ENCODE assay signal across 22 cellular contexts in the genomic region with DNA sequence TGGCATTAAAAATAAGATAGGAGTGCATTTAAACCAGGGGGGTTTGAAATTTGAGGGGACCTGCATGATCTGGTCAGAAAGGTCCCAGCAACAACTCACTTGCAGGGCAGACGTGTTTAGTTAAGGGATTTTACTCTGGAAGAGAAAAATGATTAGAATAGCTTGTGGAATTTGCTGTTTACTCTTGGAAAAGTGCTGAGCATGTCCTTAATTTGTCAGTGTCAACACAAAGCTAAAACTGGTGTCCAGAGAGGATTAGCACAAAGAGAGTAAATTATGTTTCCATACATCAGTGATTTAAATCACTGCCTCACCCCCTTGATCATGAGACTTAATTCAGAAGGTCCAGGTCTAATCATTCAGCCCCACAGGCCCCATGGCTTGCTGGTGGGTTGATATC.
"Had no signal": no experiment of that assay in that cellular context is flagged by ENCODE, and none has a peak within 500 bp of the region (broad histone marks: within the 10 kb centered on the region; RNA-seq: fewer than 3 reads in every experiment).

No MANE protein-coding gene starts in this region.

- H3K9me3 Mint-ChIP-seq: natural killer cell; stimulated activated naive B cell treated with anti-CD40 and anti-IgM and Interleukin-4, amounts not matched to agents 10 μg/mL and 1 μg/mL and 100 μg/mL, for 72 hours had no signal

- H3K36me3 ChIP-seq: heart left ventricle, left lung, lower lobe of right lung, pancreas, stomach, tibial artery, upper lobe of right lung had no signal

- H3K9me3 ChIP-seq: heart left ventricle, left lung, lower lobe of right lung, pancreas, psoas muscle, stomach, testis, tibial artery, upper lobe of right lung had no signal

- H3K27ac Mint-ChIP-seq: immature natural killer cell; naive B cell; natural killer cell; stimulated activated naive B cell treated with anti-CD40 and anti-IgM and Interleukin-4, amounts not matched to agents 10 μg/mL and 1 μg/mL and 100 μg/mL, for 72 hours had no signal

- H3K27me3 ChIP-seq: heart left ventricle, left lung, pancreas, stomach, testis, tibial artery, upper lobe of right lung had no signal

- H3K27ac ChIP-seq: heart left ventricle, left lung, lower lobe of right lung, pancreas, psoas muscle, skin epidermis, stomach, testis, tibial artery, upper lobe of right lung had no signal

- H3K36me3 Mint-ChIP-seq: immature natural killer cell; naive B cell; natural killer cell; stimulated activated naive B cell treated with anti-CD40 and anti-IgM and Interleukin-4, amounts not matched to agents 10 μg/mL and 1 μg/mL and 100 μg/mL, for 72 hours had no signal

- DNase-seq: heart left ventricle; immature natural killer cell; kidney; left colon; left lung; lower lobe of right lung; mammary epithelial cell; mesenchymal stem cell; naive B cell; natural killer cell; pancreas; psoas muscle; stimulated activated CD4-positive, alpha-beta T cell treated with anti-CD3 and anti-CD28 coated beads, Interleukin-12 subunit alpha, Interleukin-12 subunit beta, amount 100 ng/mL, for 4 hours; stimulated activated CD4-positive, alpha-beta T cell treated with anti-CD3 and anti-CD28 coated beads, Interleukin-2, amount 100 ng/mL, for 24 hours; stimulated activated CD4-positive, alpha-beta T cell treated with anti-CD3 and anti-CD28 coated beads, Interleukin-4, amount 100 ng/mL, for 1 hour; stimulated activated naive B cell treated with anti-CD40 and anti-IgM and Interleukin-4, amounts not matched to agents 10 μg/mL and 1 μg/mL and 100 μg/mL, for 72 hours; stomach; testis; tibial artery; trophoblast cell; upper lobe of right lung had no signal

- H3K4me3 Mint-ChIP-seq: immature natural killer cell; naive B cell; natural killer cell; stimulated activated naive B cell treated with anti-CD40 and anti-IgM and Interleukin-4, amounts not matched to agents 10 μg/mL and 1 μg/mL and 100 μg/mL, for 72 hours had no signal

- H3K4me1 ChIP-seq: heart left ventricle, left lung, lower lobe of right lung, pancreas, testis, tibial artery, upper lobe of right lung had no signal

- H3K4me3 ChIP-seq: heart left ventricle, left lung, lower lobe of right lung, pancreas, psoas muscle, skin epidermis, stomach, testis, tibial artery, upper lobe of right lung had no signal

- H3K4me1 Mint-ChIP-seq: immature natural killer cell, naive B cell, natural killer cell had no signal
